ENCODE assay signal across 9 cellular contexts in the genomic region with DNA sequence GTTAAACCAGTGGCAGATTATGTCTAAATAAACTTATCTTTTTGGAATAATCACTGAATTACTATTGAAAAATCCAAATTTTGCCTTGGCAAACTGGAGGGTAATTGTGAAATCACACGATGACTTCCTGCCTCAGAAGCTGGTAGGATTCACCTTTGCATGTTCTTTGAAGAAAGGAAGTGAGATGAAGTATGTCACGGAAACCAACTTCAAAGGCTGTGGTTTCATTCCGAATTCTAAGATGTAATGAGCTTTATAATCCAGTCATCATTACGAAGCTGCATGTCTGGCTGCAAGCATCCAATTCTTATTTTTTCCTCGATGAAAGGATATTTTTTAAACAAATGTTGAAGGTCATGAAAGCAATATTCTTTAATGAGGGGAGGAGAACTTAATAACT. TPM values are rescaled to one million over a fixed set of nuclear protein-coding genes. Genes with fewer than 3 reads are reported as not detected.
DNase-seq lines count a peak whose midpoint lies in the region; ATAC-seq and TF ChIP-seq lines count a peak whose summit lies in the region.
"Had no signal": no experiment of that assay in that cellular context is flagged by ENCODE, and none has a peak within 500 bp of the region (broad histone marks: within the 10 kb centered on the region; RNA-seq: fewer than 3 reads in every experiment).

No MANE protein-coding gene starts in this region.

- TF ChIP-seq CTCF in smooth muscle cell (IDR thresholded peaks at IDR 0.05; ENCODE audit: borderline replicate concordance, insufficient read depth, poor library complexity, severe bottlenecking) (no peak), brain microvascular endothelial cell (IDR thresholded peaks at IDR 0.05; ENCODE audit: low read depth, low read length, missing control alignments) (no peak)

- no peaks in the 10 kb centered on the region for H3K27me3 Mint-ChIP-seq in T-helper 1 cell treated with Interleukin-12 subunit alpha and Interleukin-12 subunit beta and Interleukin-4 antibody, amounts not matched to agents 30 μg/mL and 1 μg/mL, for 36 hours (ENCODE audit: low read depth)

- peak; percentile 37 for DNase-seq in activated CD4-positive, alpha-beta T cell treated with anti-CD3 and anti-CD28 coated beads for 48 hours
- no peak for DNase-seq in activated CD4-positive, alpha-beta T cell treated with anti-CD3 and anti-CD28 coated beads, Interleukin-2, amount 50 U/mL, for 1 hour
- no peak for DNase-seq in smooth muscle cell (lab: John Stamatoyannopoulos, UW; ENCODE audit: unreplicated experiment)
- DNase-seq in brain microvascular endothelial cell: no peak
- DNase-seq in EL: no peak
- no peak for DNase-seq in NCI-H345 (lab: John Stamatoyannopoulos, UW)
- DNase-seq: MV-4-11 had no signal

- no peaks in the 10 kb centered on the region for H3K9me3 ChIP-seq in smooth muscle cell (replicated peaks; ENCODE audit: low read depth)

- H3K27ac Mint-ChIP-seq in T-helper 1 cell treated with Interleukin-12 subunit alpha and Interleukin-12 subunit beta and Interleukin-4 antibody, amounts not matched to agents 30 μg/mL and 1 μg/mL, for 36 hours: peak overlapping the region; percentile 95

- H3K4me3 ChIP-seq in smooth muscle cell (no peak overlapping the region), brain microvascular endothelial cell (ENCODE audit: low read depth, low read length) (no peak overlapping the region)

- H4K20me1 ChIP-seq in smooth muscle cell (ENCODE audit: low read depth): no peaks in the 10 kb centered on the region

- H3K4me1 Mint-ChIP-seq in T-helper 1 cell treated with Interleukin-12 subunit alpha and Interleukin-12 subunit beta and Interleukin-4 antibody, amounts not matched to agents 30 μg/mL and 1 μg/mL, for 36 hours (ENCODE audit: low read depth): peaks cover 87% of the 10 kb centered on the region

- H3K4me1 ChIP-seq in smooth muscle cell (ENCODE audit: low read depth): no peaks in the 10 kb centered on the region

- H3K9me3 Mint-ChIP-seq in T-helper 1 cell treated with Interleukin-12 subunit alpha and Interleukin-12 subunit beta and Interleukin-4 antibody, amounts not matched to agents 30 μg/mL and 1 μg/mL, for 36 hours: no peaks in the 10 kb centered on the region

- 65% methylated on average over 5 of the region's 5 CpGs for WGBS in smooth muscle cell (ENCODE audit: low lambda C conversion rate)

- H3F3A ChIP-seq in smooth muscle cell (ENCODE audit: low read depth): no peaks in the 10 kb centered on the region

- ATAC-seq in HG02885 (IDR thresholded peaks at IDR 0.05; ENCODE audit: poor library complexity, unreplicated experiment): peak; percentile 94

- H3K27ac ChIP-seq in smooth muscle cell (ENCODE audit: low read depth) (peak overlapping the region; percentile 18), brain microvascular endothelial cell (no peak overlapping the region)

- H3K27me3 ChIP-seq in smooth muscle cell (ENCODE audit: low read depth): no peaks in the 10 kb centered on the region
- no peaks in the 10 kb centered on the region for H3K27me3 ChIP-seq in brain microvascular endothelial cell (replicated peaks)

- peak overlapping the region; percentile 9 for H3K4me2 ChIP-seq in smooth muscle cell

- no peaks in the 10 kb centered on the region for H3K79me2 ChIP-seq in smooth muscle cell (ENCODE audit: low read depth)

- peak overlapping the region; percentile 1 for H2AFZ ChIP-seq in smooth muscle cell (ENCODE audit: low read depth)

- H3K36me3 Mint-ChIP-seq in T-helper 1 cell treated with Interleukin-12 subunit alpha and Interleukin-12 subunit beta and Interleukin-4 antibody, amounts not matched to agents 30 μg/mL and 1 μg/mL, for 36 hours (ENCODE audit: low read depth): peaks cover 82% of the 10 kb centered on the region

- in situ Hi-C loops in brain microvascular endothelial cell (cut with HindIII; ENCODE audit: low pct_ligation_motif_present, low sequenced_read_pairs): no loop called here

- H3K4me3 Mint-ChIP-seq in T-helper 1 cell treated with Interleukin-12 subunit alpha and Interleukin-12 subunit beta and Interleukin-4 antibody, amounts not matched to agents 30 μg/mL and 1 μg/mL, for 36 hours: peak overlapping the region; percentile 67

- no peak overlapping the region for H3K9ac ChIP-seq in smooth muscle cell (ENCODE audit: low read depth)

- H3K36me3 ChIP-seq in smooth muscle cell (ENCODE audit: low read depth) (no peaks in the 10 kb centered on the region), brain microvascular endothelial cell (replicated peaks) (no peaks in the 10 kb centered on the region)

RNA-seq across cellular contexts. Expression of a gene that starts 15.0 kb away (rescaled TPM):
- total RNA-seq in smooth muscle cell: 9.2 and 11.9 TPM in 2 replicates
- 2.4 and 17.0 TPM in 2 replicates for polyA plus RNA-seq in smooth muscle cell
